8 cellular contexts compared by ENCODE assay signal in genomic region chr17:44345497-44346026, GRCh38. TPM values are rescaled to one million over a fixed set of nuclear protein-coding genes. Genes with fewer than 3 reads are reported as not detected.
DNase-seq lines count a peak whose midpoint lies in the region; ATAC-seq and TF ChIP-seq lines count a peak whose summit lies in the region.

No MANE protein-coding gene starts in this region.

- H3K27ac ChIP-seq in KOPT-K1 (ENCODE audit: low read depth, low read length, poor library complexity, severe bottlenecking): peak overlapping the region; percentile 4
- H3K27ac ChIP-seq in SJCRH30: no peak overlapping the region
- peak overlapping the region; percentile 22 to 88 (median 74) for H3K27ac ChIP-seq in body of pancreas
- peak overlapping the region; percentile 86 for H3K27ac ChIP-seq in psoas muscle

- in situ Hi-C loops in GM13976 (cut with MboI; ENCODE audit: low sequenced_read_pairs, unreplicated experiment): no loop called here

- H3K4me3 ChIP-seq in SJCRH30 (peak overlapping the region; percentile 62), body of pancreas (peak overlapping the region; percentile 34 to 71), psoas muscle (peak overlapping the region; percentile 84)

- intact Hi-C loops in body of pancreas (cut with DNase I) (no loop called here), psoas muscle (cut with DNase I) (loop anchor here (5.0 kb wide), 3 partner anchors 133 to 203 kb away; partner anchors contain the start of gene HROB (in 1 of the 2))

- H3K4me1 ChIP-seq in SJCRH30: no peaks in the 10 kb centered on the region
- peaks cover 17% of the 10 kb centered on the region for H3K4me1 ChIP-seq in body of pancreas
- H3K4me1 ChIP-seq in psoas muscle: peaks cover 5% of the 10 kb centered on the region

- H3K27me3 ChIP-seq in SJCRH30: no peaks in the 10 kb centered on the region
- H3K27me3 ChIP-seq in body of pancreas: no peaks in the 10 kb centered on the region
- H3K27me3 ChIP-seq in psoas muscle (ENCODE audit: insufficient read depth in 3 of 3, low read length in 2 of 3): no peaks in the 10 kb centered on the region

- peak; percentile 60 for TF ChIP-seq CTCF in GM13976 (IDR thresholded peaks at IDR 0.05; ENCODE audit: borderline replicate concordance, control extremely low read depth, extremely low read depth, insufficient read depth, missing control alignments)
- TF ChIP-seq CTCF in body of pancreas (IDR thresholded peaks at IDR 0.05): peak in 5 of 7 experiments; percentile 27 to 42 (median 34)
- TF ChIP-seq CTCF in psoas muscle (IDR thresholded peaks at IDR 0.05): peak; percentile 32

- ATAC-seq in body of pancreas (peak; percentile 5), psoas muscle (peak; percentile 38 to 75 (median 44)), GM18873 (IDR thresholded peaks at IDR 0.05; ENCODE audit: low FRiP score, unreplicated experiment) (no peak)

- H3K9me3 ChIP-seq in KOPT-K1 (ENCODE audit: insufficient read depth, low read length, poor library complexity, severe bottlenecking) (no peaks in the 10 kb centered on the region), SJCRH30 (replicated peaks) (no peaks in the 10 kb centered on the region), body of pancreas (no peaks in the 10 kb centered on the region), psoas muscle (no peaks in the 10 kb centered on the region)

- TF ChIP-seq POLR2A in body of pancreas (IDR thresholded peaks at IDR 0.05): peak in 1 of 3 donors; percentile 2

- WGBS in body of pancreas, 2 donors: 1 to 2% methylated on average over 13 to 18 of the region's 21 CpGs
- WGBS in psoas muscle, 3 donors: 2 to 5% (median 3%) methylated on average over 18 to 21 of the region's 21 CpGs

- peak; percentile 68 for DNase-seq in AG08396 (ENCODE audit: low spot score)
- DNase-seq in GM13976 (ENCODE audit: low spot score): no peak
- DNase-seq in SJCRH30: peak; percentile 83 to 87
- DNase-seq in body of pancreas: peak; percentile 45 to 62 (median 54)
- peak; percentile 48 to 64 for DNase-seq in hippocampal formation (lab: John Stamatoyannopoulos, UW)
- no peak for DNase-seq in psoas muscle

- H3K36me3 ChIP-seq in KOPT-K1 (ENCODE audit: insufficient read depth, low read length) (no peaks in the 10 kb centered on the region), SJCRH30 (no peaks in the 10 kb centered on the region), body of pancreas (replicated peaks in 1 of 2; ENCODE audit: insufficient read depth in 1 of 2, low read depth in 2 of 2) (peaks cover 0 to 7% of the 10 kb centered on the region in 2 donors), psoas muscle (ENCODE audit: insufficient read depth in 1 of 2, low read depth in 1 of 2) (peaks cover 0 to 18% of the 10 kb centered on the region in 2 donors)

RNA-seq across cellular contexts. Expression of gene GRN, which starts 0.5 kb away (rescaled TPM):
- total RNA-seq in SJCRH30 (2014; rRNA removed; shearing (Covaris generic)): 74.4 and 77.2 TPM in 2 replicates
- total RNA-seq in body of pancreas (100 to 1,000 TPM; 119 to 153 TPM), psoas muscle (10 to 100 TPM; 37.2 to 61.0 (median 58.6) TPM)
- 10 to 100 TPM; 30.8 to 44.4 (median 31.6) TPM for polyA plus RNA-seq in psoas muscle

RNA-seq across cellular contexts. Expression of gene FAM171A2, which starts 18.1 kb away (rescaled TPM):
- total RNA-seq in SJCRH30 (2014; rRNA removed; shearing (Covaris generic)): 11.8 and 13.7 TPM in 2 replicates
- total RNA-seq in body of pancreas (1 to 10 TPM in 1 of 2 donors, not detected in 1; 2.9 TPM), psoas muscle (under 1 TPM; 0.11 to 0.22 (median 0.20) TPM)
- polyA plus RNA-seq in psoas muscle: under 1 TPM; 0.06 to 0.23 (median 0.08) TPM

RNA-seq across cellular contexts. Expression of gene SLC25A39, which starts 20.9 kb away (rescaled TPM):
- 86.9 and 87.2 TPM in 2 replicates for total RNA-seq in SJCRH30 (2014; rRNA removed; shearing (Covaris generic))
- total RNA-seq in body of pancreas (100 to 1,000 TPM in 1 of 2 donors, 10 to 100 TPM in 1; 72.6 to 154 TPM), psoas muscle (10 to 100 TPM; 36.4 to 57.8 (median 41.0) TPM)
- polyA plus RNA-seq in psoas muscle: 10 to 100 TPM; 37.1 to 79.3 (median 42.4) TPM

RNA-seq across cellular contexts. Expression of gene RUNDC3A, which starts 37.2 kb away (rescaled TPM):
- total RNA-seq in SJCRH30 (2014; rRNA removed; shearing (Covaris generic)): 0.14 TPM in 1 of 2 replicates, not detected in the other
- 1 to 10 TPM in 1 of 2 donors, not detected in 1; 2.6 TPM for total RNA-seq in body of pancreas
- under 1 TPM in 1 of 4 donors, not detected in 3; 0.39 TPM for total RNA-seq in psoas muscle
- polyA plus RNA-seq in psoas muscle: under 1 TPM; 0.09 to 0.21 (median 0.11) TPM

RNA-seq across cellular contexts. Expression of gene ITGA2B, which starts 43.9 kb away (rescaled TPM):
- 0.38 and 0.67 TPM in 2 replicates for total RNA-seq in SJCRH30 (2014; rRNA removed; shearing (Covaris generic))
- total RNA-seq in body of pancreas: 1 to 10 TPM in 1 of 2 donors, under 1 TPM in 1; 0.33 to 1.8 TPM
- under 1 TPM; 0.08 to 0.97 (median 0.23) TPM for total RNA-seq in psoas muscle
- under 1 TPM; 0.13 to 0.69 (median 0.16) TPM for polyA plus RNA-seq in psoas muscle

Comparison
In these comparisons a context has a peak if more than half of its experiments do, and no peak if none do; other contexts are left out.
1. DNase-seq: peak in AG08396 (single experiment), SJCRH30 (2 of 2), body of pancreas (4 of 4) and hippocampal formation (2 of 2); none in GM13976 (single experiment) and psoas muscle (0 of 2).
2. Peak in every context shown above with its lines, with median percentiles within 50 percentile points of each other: CTCF ChIP-seq and H3K4me3 ChIP-seq.